In genomic region chr6:568085-568484, GRCh38 we compare ENCODE assay signal across 30 cellular contexts.
"Had no signal": no experiment of that assay in that cellular context is flagged by ENCODE, and none has a peak within 500 bp of the region (broad histone marks: within the 10 kb centered on the region; RNA-seq: fewer than 3 reads in every experiment).

No MANE protein-coding gene starts in this region.

- H3K27me3 ChIP-seq: body of pancreas, esophagus squamous epithelium had no signal

- H3K27ac ChIP-seq: body of pancreas, epithelial cell of prostate, esophagus squamous epithelium, WERI-Rb-1 had no signal

- H3K4me3 ChIP-seq: body of pancreas, esophagus squamous epithelium had no signal

- H3K27ac Mint-ChIP-seq: activated B cell treated with CpG ODN at 0.5 μM for 24 hours; activated CD4-positive, alpha-beta memory T cell treated with anti-CD3 and anti-CD28 coated beads for 36 hours; activated CD8-positive, alpha-beta memory T cell treated with anti-CD3 and anti-CD28 coated beads, Interleukin-2, amount 10 ng/mL, durations not matched to agents 7 days and 5 days; activated CD8-positive, alpha-beta T cell treated with anti-CD3 and anti-CD28 coated beads, Interleukin-2, amount 10 ng/mL, durations not matched to agents 7 days and 5 days; activated naive CD8-positive, alpha-beta T cell; activated T-helper 1 cell treated with anti-CD3 and anti-CD28 coated beads, Interleukin-12 subunit alpha, Interleukin-12 subunit beta, Interleukin-2, Interleukin-4 antibody, amounts not matched to agents 30 ng/mL and 10 ng/mL and 1 ng/mL, durations not matched to agents 14 hours and 24 hours and 36 hours had no signal

- H3K4me3 Mint-ChIP-seq: activated B cell treated with CpG ODN at 0.5 μM for 24 hours; activated CD4-positive, alpha-beta memory T cell treated with anti-CD3 and anti-CD28 coated beads for 36 hours; activated CD8-positive, alpha-beta memory T cell treated with anti-CD3 and anti-CD28 coated beads, Interleukin-2, amount 10 ng/mL, durations not matched to agents 7 days and 5 days; activated CD8-positive, alpha-beta T cell treated with anti-CD3 and anti-CD28 coated beads, Interleukin-2, amount 10 ng/mL, durations not matched to agents 7 days and 5 days; activated naive CD8-positive, alpha-beta T cell; activated T-helper 1 cell treated with anti-CD3 and anti-CD28 coated beads, Interleukin-12 subunit alpha, Interleukin-12 subunit beta, Interleukin-2, Interleukin-4 antibody, amounts not matched to agents 30 ng/mL and 10 ng/mL and 1 ng/mL, durations not matched to agents 14 hours and 24 hours and 36 hours; effector memory CD8-positive, alpha-beta T cell had no signal

- ATAC-seq: activated CD4-positive, CD25-positive, alpha-beta regulatory T cell treated with anti-CD3 and anti-CD28 coated beads, Interleukin-2, amount 50 U/mL, for 24 hours; activated CD8-positive, alpha-beta memory T cell treated with anti-CD3 and anti-CD28 coated beads, Interleukin-2, amount 10 ng/mL, durations not matched to agents 7 days and 5 days; activated CD8-positive, alpha-beta T cell treated with anti-CD3 and anti-CD28 coated beads, Interleukin-2, amount 10 ng/mL, durations not matched to agents 7 days and 5 days; body of pancreas; effector memory CD8-positive, alpha-beta T cell had no signal

- H3K9me3 ChIP-seq: body of pancreas, esophagus squamous epithelium had no signal

- H3K4me1 Mint-ChIP-seq: activated B cell treated with CpG ODN at 0.5 μM for 24 hours had no signal

- H3K4me1 ChIP-seq: body of pancreas, esophagus squamous epithelium had no signal

- H3K9me3 Mint-ChIP-seq: activated B cell treated with CpG ODN at 0.5 μM for 24 hours; activated CD4-positive, alpha-beta memory T cell treated with anti-CD3 and anti-CD28 coated beads for 36 hours; activated T-helper 1 cell treated with anti-CD3 and anti-CD28 coated beads, Interleukin-12 subunit alpha, Interleukin-12 subunit beta, Interleukin-2, Interleukin-4 antibody, amounts not matched to agents 30 ng/mL and 10 ng/mL and 1 ng/mL, durations not matched to agents 14 hours and 24 hours and 36 hours; effector memory CD8-positive, alpha-beta T cell had no signal

- FAIRE-seq: colon, endothelial cell of umbilical vein, frontal cortex had no signal

- H3K27me3 Mint-ChIP-seq: activated B cell treated with CpG ODN at 0.5 μM for 24 hours; activated CD4-positive, alpha-beta memory T cell treated with anti-CD3 and anti-CD28 coated beads for 36 hours; activated CD8-positive, alpha-beta memory T cell treated with anti-CD3 and anti-CD28 coated beads, Interleukin-2, amount 10 ng/mL, durations not matched to agents 7 days and 5 days; activated naive CD8-positive, alpha-beta T cell; effector memory CD8-positive, alpha-beta T cell had no signal

- DNase-seq: activated B cell treated with CpG ODN at 0.5 μM for 24 hours; activated CD4-positive, alpha-beta memory T cell treated with anti-CD3 and anti-CD28 coated beads for 36 hours; activated CD8-positive, alpha-beta memory T cell treated with anti-CD3 and anti-CD28 coated beads, Interleukin-2, amount 10 ng/mL, durations not matched to agents 7 days and 5 days; activated CD8-positive, alpha-beta memory T cell treated with anti-CD3 and anti-CD28 coated beads, Interleukin-2, amount 50 U/mL, for 4 hours; activated CD8-positive, alpha-beta T cell treated with anti-CD3 and anti-CD28 coated beads, Interleukin-2, amount 10 ng/mL, durations not matched to agents 7 days and 5 days; activated effector memory CD4-positive, alpha-beta T cell treated with Interleukin-2 at 50 U/mL for 16 hours; activated gamma-delta T cell treated with Interleukin-2 at 50 U/mL for 16 hours; activated naive CD4-positive, alpha-beta T cell treated with anti-CD3 and anti-CD28 coated beads, Interleukin-2, amount 50 U/mL, for 16 hours; activated naive CD4-positive, alpha-beta T cell treated with Interleukin-2 at 50 U/mL for 16 hours; activated T-cell treated with anti-CD3 and anti-CD28 coated beads, Interleukin-2, amount 50 U/mL, for 1 hour; activated T-cell treated with anti-CD3 and anti-CD28 coated beads, Interleukin-2, amount 50 U/mL, for 48 hours; amniotic stem cell; anterior cingulate cortex; body of pancreas; caudate nucleus; cortex of kidney; dermis blood vessel endothelial cell; effector CD4-positive, alpha-beta T cell; effector memory CD8-positive, alpha-beta T cell; esophagus squamous epithelium; head of caudate nucleus; T1000; WERI-Rb-1 had no signal
